ENCODE assay signal across 19 cellular contexts in genomic region chr10:89262331-89263020, GRCh38. TPM values are rescaled to one million over a fixed set of nuclear protein-coding genes. Genes with fewer than 3 reads are reported as not detected.
A peak's percentile ranks its signal among the peaks of the same experiment; 100 is the strongest.
DNase-seq lines count a peak whose midpoint lies in the region; ATAC-seq and TF ChIP-seq lines count a peak whose summit lies in the region.
"Had no signal": no experiment of that assay in that cellular context is flagged by ENCODE, and none has a peak within 500 bp of the region (broad histone marks: within the 10 kb centered on the region; RNA-seq: fewer than 3 reads in every experiment).

No MANE protein-coding gene starts in this region.

- H3K79me2 ChIP-seq in mammary epithelial cell (ENCODE audit: insufficient read depth, low read length), result no peaks in the 10 kb centered on the region
- no peaks in the 10 kb centered on the region for H3K79me2 ChIP-seq in OCI-LY7 (ENCODE audit: insufficient read depth, low read depth, low read length)

- no peak overlapping the region for H3K9ac ChIP-seq in mammary epithelial cell (ENCODE audit: insufficient read depth, low read length)
- H3K9ac ChIP-seq: neural progenitor cell had no signal

- H2AFZ ChIP-seq in mammary epithelial cell (ENCODE audit: low read depth, low read length) (peak overlapping the region; percentile 2), OCI-LY7 (ENCODE audit: low read length) (no peak overlapping the region)
- H2AFZ ChIP-seq: neural progenitor cell had no signal

- H3K36me3 ChIP-seq in mammary epithelial cell (ENCODE audit: insufficient read depth, low read length) (no peaks in the 10 kb centered on the region), OCI-LY7 (ENCODE audit: insufficient read depth, low read length) (no peaks in the 10 kb centered on the region)
- H3K36me3 ChIP-seq: BE2C, neural progenitor cell, sigmoid colon had no signal

- POLR2A ChIA-PET in AG04449 (lab: Yijun Ruan, JAX) (interaction anchor here (0.8 to 1.2 kb wide), 4 partner anchors 11 to 159 kb away, joined by 3 to 6 read pairs (median 4); partner anchors contain the start of gene LIPA), OCI-LY7 (lab: Charles Lee) (no interaction called here)

- in situ Hi-C loops in mammary epithelial cell (cut with MboI; ENCODE audit: low sequenced_read_pairs in 2 of 2), result no loop called here

- intact Hi-C loops in mammary epithelial cell (cut with micrococcal nuclease) (no loop called here), OCI-LY7 (cut with micrococcal nuclease; ENCODE audit: unreplicated experiment) (no loop called here)

- H4K20me1 ChIP-seq in mammary epithelial cell (ENCODE audit: insufficient read depth, low read length) (no peaks in the 10 kb centered on the region), OCI-LY7 (ENCODE audit: insufficient read depth, low read length) (no peaks in the 10 kb centered on the region)

- ATAC-seq in omental fat pad (ENCODE audit: low FRiP score), result peak; percentile 53
- ATAC-seq in GM19397 (IDR thresholded peaks at IDR 0.05; ENCODE audit: unreplicated experiment), result no peak
- ATAC-seq: activated T-cell treated with anti-CD3 and anti-CD28 coated beads, Interleukin-2, amount 50 U/mL, for 72 hours; stimulated activated naive B cell treated with anti-CD40 and anti-IgM and Interleukin-4, amounts not matched to agents 10 μg/mL and 1 μg/mL and 100 μg/mL, for 72 hours had no signal

- TF ChIP-seq CTCF in AG04449 (IDR thresholded peaks at IDR 0.05; ENCODE audit: insufficient read depth, low read length, missing control alignments), result no peak
- no peak for TF ChIP-seq CTCF in mammary epithelial cell (conservative IDR thresholded peaks at IDR 0.05 in 1 of 2, IDR thresholded peaks at IDR 0.05 in 1 of 2; ENCODE audit: extremely low read depth in 1 of 2, insufficient read depth in 1 of 2, low read depth in 1 of 2, low read length in 2 of 2)
- TF ChIP-seq CTCF in omental fat pad (IDR thresholded peaks at IDR 0.05), result no peak
- no peak for TF ChIP-seq CTCF in OCI-LY7 (conservative IDR thresholded peaks at IDR 0.05; ENCODE audit: low read length)

- no peak overlapping the region for H3K27ac ChIP-seq in mammary epithelial cell (ENCODE audit: insufficient read depth, low read depth, low read length)
- no peak overlapping the region for H3K27ac ChIP-seq in OCI-LY7 (ENCODE audit: low read depth, low read length, poor library complexity, severe bottlenecking)
- H3K27ac ChIP-seq: neural progenitor cell had no signal

- BruUV-seq in mammary epithelial cell (replicated peaks; lab: Mats Ljungman, UMichigan) (no TSS peak), OCI-LY7 (replicated peaks; lab: Mats Ljungman, UMichigan) (no TSS peak)

- CTCF ChIA-PET in AG04449 (lab: Yijun Ruan, JAX), result interaction anchor here (1.0 kb wide), 1 partner anchor 184 kb away, joined by 4 read pairs; no protein-coding TSS in a partner anchor
- CTCF ChIA-PET in mammary epithelial cell (lab: Charles Lee; ENCODE audit: low non-redundant PET), result no interaction called here
- CTCF ChIA-PET in OCI-LY7 (lab: Charles Lee; ENCODE audit: unreplicated experiment), result no interaction called here

- dilution Hi-C loops in mammary epithelial cell (cut with HindIII; ENCODE audit: low sequenced_read_pairs), result no loop called here

- peaks cover 27% of the 10 kb centered on the region for H3K4me1 ChIP-seq in mammary epithelial cell (ENCODE audit: insufficient read depth, low read length)
- no peaks in the 10 kb centered on the region for H3K4me1 ChIP-seq in OCI-LY7 (ENCODE audit: insufficient read depth, low read length, poor library complexity, severe bottlenecking)
- H3K4me1 ChIP-seq: BE2C, neural progenitor cell had no signal

- H3K9me3 ChIP-seq in mammary epithelial cell (replicated peaks; ENCODE audit: insufficient read depth, low read length), result no peaks in the 10 kb centered on the region
- H3K9me3 ChIP-seq in OCI-LY7 (ENCODE audit: low read length), result peaks cover 4% of the 10 kb centered on the region; the same call in 1 of the 2 replicates
- H3K9me3 ChIP-seq: BE2C, sigmoid colon had no signal

- 12% methylated on average over 3 of the region's 3 CpGs for WGBS in mammary epithelial cell (ENCODE audit: low coverage, missing lambda C conversion rate)

- H3K4me2 ChIP-seq in mammary epithelial cell (ENCODE audit: insufficient read depth, low read depth, low read length), result no peak overlapping the region
- no peak overlapping the region for H3K4me2 ChIP-seq in OCI-LY7 (ENCODE audit: low read length)
- H3K4me2 ChIP-seq: neural progenitor cell had no signal

- no peaks in the 10 kb centered on the region for H3K27me3 ChIP-seq in mammary epithelial cell (ENCODE audit: insufficient read depth, low read length)
- H3K27me3 ChIP-seq: BE2C, neural progenitor cell, sigmoid colon had no signal

- DNase-seq in AG04449 (ENCODE audit: low read depth, low spot score) (peak; percentile 78), HS-5 (ENCODE audit: low read depth) (peak; percentile 50), mammary epithelial cell (peak; percentile 35), omental fat pad (ENCODE audit: low spot score) (no peak), NK-92 (lab: John Stamatoyannopoulos, UW; ENCODE audit: unreplicated experiment) (no peak), NAMALWA (ENCODE audit: low spot score) (no peak), OCI-LY7 (ENCODE audit: low spot score) (no peak)
- DNase-seq: activated T-cell treated with anti-CD3 and anti-CD28 coated beads, Interleukin-2, amount 50 U/mL, for 72 hours; amniotic stem cell; BE2C; DMS79; NCI-H2081; NCI-H82; SHP77 treated with DMSO at 0.1 percent for 48 hours; sigmoid colon; stimulated activated naive B cell treated with anti-CD40 and anti-IgM and Interleukin-4, amounts not matched to agents 10 μg/mL and 1 μg/mL and 100 μg/mL, for 72 hours; T-helper 9 cell had no signal

- no peak overlapping the region for H3K4me3 ChIP-seq in AG04449 (ENCODE audit: low read depth, low read length)
- no peak overlapping the region for H3K4me3 ChIP-seq in mammary epithelial cell (replicated peaks in 1 of 3; ENCODE audit: insufficient read depth in 1 of 3, low read depth in 2 of 3, low read length in 3 of 3)
- no peak overlapping the region for H3K4me3 ChIP-seq in OCI-LY7 (ENCODE audit: low read depth, low read length, poor library complexity, severe bottlenecking)
- H3K4me3 ChIP-seq: neural progenitor cell, sigmoid colon had no signal

- no peaks in the 10 kb centered on the region for H3K9me2 ChIP-seq in OCI-LY7 (ENCODE audit: insufficient read depth, low read length)

RNA-seq across cellular contexts. Expression of gene LIPA, which starts 10.9 kb away (rescaled TPM):
- total RNA-seq in mammary epithelial cell, result 10 to 100 TPM; 58.5 to 62.2 TPM
- polyA plus RNA-seq in mammary epithelial cell, result 50.9 TPM
- 69.8 TPM for polyA minus RNA-seq in mammary epithelial cell
- total RNA-seq in omental fat pad, result 100 to 1,000 TPM in 2 of 4 donors, 10 to 100 TPM in 2; 77.0 to 354 (median 105) TPM
- total RNA-seq in OCI-LY7 (2014; rRNA removed; shearing (Covaris generic)), result 8.9 and 11.7 TPM in 2 replicates
- total RNA-seq in OCI-LY7 (2022), result 19.0 and 19.4 TPM in 2 replicates

RNA-seq across cellular contexts. Expression of gene IFIT2, which starts 39.4 kb away (rescaled TPM):
- 1 to 10 TPM; 1.1 to 1.2 TPM for total RNA-seq in mammary epithelial cell
- polyA plus RNA-seq in mammary epithelial cell, result 0.41 TPM
- polyA minus RNA-seq in mammary epithelial cell, result not detected
- 10 to 100 TPM in 1 of 4 donors, 1 to 10 TPM in 3; 2.3 to 17.0 (median 3.4) TPM for total RNA-seq in omental fat pad
- 0.26 and 0.57 TPM in 2 replicates for total RNA-seq in OCI-LY7 (2014; rRNA removed; shearing (Covaris generic))
- total RNA-seq in OCI-LY7 (2022), result 0.37 and 0.72 TPM in 2 replicates

RNA-seq across cellular contexts. Expression of gene CH25H, which starts 55.4 kb away (rescaled TPM):
- total RNA-seq in mammary epithelial cell (under 1 TPM in 1 of 2 donors, not detected in 1; 0.17 TPM), omental fat pad (10 to 100 TPM in 2 of 4 donors, 1 to 10 TPM in 2; 6.3 to 25.5 (median 13.4) TPM), OCI-LY7 (2022) (not detected in 2 replicates)
- not detected for polyA plus RNA-seq in mammary epithelial cell
- polyA minus RNA-seq in mammary epithelial cell, result not detected
- total RNA-seq in OCI-LY7 (2014; rRNA removed; shearing (Covaris generic)), result not detected in 2 replicates

Comparison
In these comparisons a context has a peak if more than half of its experiments do, and no peak if none do; other contexts are left out.
1. DNase-seq: peak in AG04449 (single experiment), HS-5 (single experiment) and mammary epithelial cell (single experiment); none in omental fat pad (single experiment), NK-92 (single experiment), NAMALWA (single experiment) and OCI-LY7 (single experiment).
2. RNA of gene CH25H, which starts 55.4 kb away (total RNA-seq): 6.3 to 25.5 TPM in omental fat pad; 0.17 TPM in mammary epithelial cell and not detected in OCI-LY7; every median in the first group is over 4 times any median in the second.